ENCODE assay signal across 8 cellular contexts in the genomic region with DNA sequence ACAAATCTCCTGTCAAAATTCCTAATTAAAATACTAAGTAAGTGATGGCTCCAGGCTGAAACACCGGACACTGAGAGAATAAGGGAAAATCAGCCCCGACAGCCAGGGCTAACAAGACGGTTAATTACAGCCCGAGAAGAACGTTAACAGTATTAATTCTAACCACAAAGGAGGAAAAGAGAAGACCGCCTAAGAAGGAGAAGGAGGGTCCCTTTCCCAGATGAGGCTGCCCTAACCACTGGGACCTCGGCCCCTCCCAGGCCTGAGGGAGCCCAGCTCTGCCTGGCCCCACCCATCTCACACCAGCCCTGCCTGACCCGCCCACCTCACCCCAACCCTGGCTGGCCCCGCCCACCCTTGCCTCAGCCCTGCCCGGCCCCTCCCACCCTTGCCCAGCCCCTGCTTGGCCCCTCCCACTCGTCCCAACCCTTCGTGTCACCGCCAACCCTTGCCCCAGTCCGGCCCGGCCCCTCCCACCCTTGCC. TPM values are rescaled to one million over a fixed set of nuclear protein-coding genes. Genes with fewer than 3 reads are reported as not detected.
DNase-seq lines count a peak whose midpoint lies in the region; ATAC-seq, FAIRE-seq and TF ChIP-seq lines count a peak whose summit lies in the region.

No MANE protein-coding gene starts in this region.

- peak overlapping the region; percentile 63; the same call in 1 of the 2 replicates for H3K9ac ChIP-seq in HepG2 (ENCODE audit: insufficient read depth, low read depth, low read length)

- H4K20me1 ChIP-seq in PC-9 (ENCODE audit: insufficient read depth) (no peaks in the 10 kb centered on the region), HepG2 (ENCODE audit: insufficient read depth, low read length) (no peaks in the 10 kb centered on the region)

- H3K27ac ChIP-seq in PC-9 (peak overlapping the region; percentile 99), HepG2 (ENCODE audit: extremely low read length, insufficient read depth, low read length) (peak overlapping the region; percentile 57)

- BruUV-seq in PC-9 (replicated peaks; lab: Mats Ljungman, UMichigan) (no TSS peak), HepG2 (replicated peaks; lab: Mats Ljungman, UMichigan) (no TSS peak)

- intact Hi-C loops in PC-9 (cut with micrococcal nuclease; ENCODE audit: unreplicated experiment) (no loop called here), HepG2 (cut with micrococcal nuclease; ENCODE audit: unreplicated experiment) (no loop called here)

- no peaks in the 10 kb centered on the region for H3K27me3 Mint-ChIP-seq in activated CD8-positive, alpha-beta memory T cell treated with anti-CD3 and anti-CD28 coated beads, Interleukin-2, amount 10 ng/mL, durations not matched to agents 7 days and 5 days
- no peaks in the 10 kb centered on the region for H3K27me3 Mint-ChIP-seq in activated naive CD8-positive, alpha-beta T cell treated with anti-CD3 and anti-CD28 coated beads for 36 hours

- in situ Hi-C loops in HepG2 (cut with HindIII; ENCODE audit: extremely low pct_ligation_motif_present, low pct_unique_long_range_greater_than_20kb): no loop called here

- H3K9me2 ChIP-seq in PC-9 (ENCODE audit: insufficient read depth): no peaks in the 10 kb centered on the region

- TF ChIP-seq EP300 in HepG2 (IDR thresholded peaks at IDR 0.05; ENCODE audit: low read depth in 2 of 2, low read length in 2 of 2) (no peak), HepG2 (CRISPR knock-in tag; IDR thresholded peaks at IDR 0.05; ENCODE audit: borderline replicate concordance) (no peak)

- POLR2A ChIA-PET in PC-9 (lab: Charles Lee; ENCODE audit: unreplicated experiment): no interaction called here
- POLR2A ChIA-PET in HepG2 (lab: Yijun Ruan, JAX): interaction anchor here (0.9 kb wide), 1 partner anchor 69 kb away, joined by 3 read pairs; no protein-coding TSS in a partner anchor

- TF ChIP-seq POLR2A in HepG2 (IDR thresholded peaks at IDR 0.05; ENCODE audit: insufficient read depth in 1 of 2, low read depth in 2 of 2, low read length in 2 of 2): no peak

- no peaks in the 10 kb centered on the region for H3K9me3 ChIP-seq in PC-9 (ENCODE audit: insufficient read depth, low read depth)
- H3K9me3 ChIP-seq in HepG2 (ENCODE audit: low read length): no peaks in the 10 kb centered on the region

- H3K4me3 ChIP-seq in PC-9 (peak overlapping the region; percentile 64; the same call in 1 of the 2 replicates), HepG2 (replicated peaks in 1 of 3; ENCODE audit: insufficient read depth in 1 of 3, low read depth in 2 of 3, low read length in 3 of 3) (peak overlapping the region in 1 of 3 experiments; percentile 59; a peak in 1 of 6 replicates)

- FAIRE-seq in HepG2 (lab: Jason Lieb, UNC): no peak

- 0 out of 2 replicates have a peak, but pooled peaks cover 5% of the 10 kb centered on the region for H3K79me2 ChIP-seq in PC-9 (ENCODE audit: low read depth)
- H3K79me2 ChIP-seq in HepG2 (ENCODE audit: insufficient read depth, low read length): no peaks in the 10 kb centered on the region

- no peaks in the 10 kb centered on the region for H3K36me3 Mint-ChIP-seq in activated CD8-positive, alpha-beta memory T cell treated with anti-CD3 and anti-CD28 coated beads, Interleukin-2, amount 10 ng/mL, durations not matched to agents 7 days and 5 days
- H3K36me3 Mint-ChIP-seq in activated naive CD8-positive, alpha-beta T cell treated with anti-CD3 and anti-CD28 coated beads for 36 hours: no peaks in the 10 kb centered on the region

- TF ChIP-seq CTCF in PC-9 (conservative IDR thresholded peaks at IDR 0.05): no peak
- no peak for TF ChIP-seq CTCF in HepG2 (CRISPR knock-in tag; IDR thresholded peaks at IDR 0.05)

- peaks cover 42% of the 10 kb centered on the region for H3K4me1 Mint-ChIP-seq in activated CD8-positive, alpha-beta memory T cell treated with anti-CD3 and anti-CD28 coated beads, Interleukin-2, amount 10 ng/mL, durations not matched to agents 7 days and 5 days
- H3K4me1 Mint-ChIP-seq in activated naive CD8-positive, alpha-beta T cell treated with anti-CD3 and anti-CD28 coated beads for 36 hours: peaks cover 26% of the 10 kb centered on the region

- H3K27me3 ChIP-seq in PC-9 (ENCODE audit: insufficient read depth, low read depth): no peaks in the 10 kb centered on the region
- H3K27me3 ChIP-seq in HepG2 (ENCODE audit: control insufficient read depth in 1 of 2, insufficient read depth in 2 of 2, low read length in 2 of 2): no peaks in the 10 kb centered on the region

- DNase-seq in activated CD8-positive, alpha-beta memory T cell treated with anti-CD3 and anti-CD28 coated beads, Interleukin-2, amount 10 ng/mL, durations not matched to agents 7 days and 5 days: peak; percentile 88
- DNase-seq in activated CD8-positive, alpha-beta memory T cell treated with anti-CD3 and anti-CD28 coated beads for 24 hours: no peak
- DNase-seq in PC-9 (peak; percentile 58 to 77), HepG2 (ENCODE audit: low spot score) (no peak), NCI-H774 (lab: John Stamatoyannopoulos, UW) (no peak)
- DNase-seq in activated naive CD8-positive, alpha-beta T cell treated with anti-CD3 and anti-CD28 coated beads for 36 hours: peak; percentile 71
- peak; percentile 83 for DNase-seq in stimulated activated naive CD8-positive, alpha-beta T cell treated with anti-CD3 and anti-CD28 coated beads, Interleukin-15, Interleukin-2, amounts not matched to agents 100 U/mL and 50 U/mL, for 24 hours

- H3K4me2 ChIP-seq in PC-9: peak overlapping the region; percentile 84
- H3K4me2 ChIP-seq in HepG2 (ENCODE audit: low read depth, low read length): peak overlapping the region; percentile 75

- 39% methylated on average over 11 of the region's 15 CpGs for WGBS in HepG2 (ENCODE audit: low lambda C conversion rate)

- TF ChIP-seq RAD21 in HepG2 (CRISPR knock-in tag; IDR thresholded peaks at IDR 0.05): no peak

- H3K36me3 ChIP-seq in PC-9 (ENCODE audit: low read depth) (no peaks in the 10 kb centered on the region), HepG2 (replicated peaks in 1 of 2; ENCODE audit: control insufficient read depth in 1 of 2, insufficient read depth in 2 of 2, low read length in 2 of 2) (no peaks in the 10 kb centered on the region)

- peak; percentile 39 for ATAC-seq in activated CD8-positive, alpha-beta memory T cell treated with anti-CD3 and anti-CD28 coated beads, Interleukin-2, amount 10 ng/mL, durations not matched to agents 7 days and 5 days
- peak; percentile 6 for ATAC-seq in HepG2
- peak; percentile 3 for ATAC-seq in stimulated activated naive CD8-positive, alpha-beta T cell treated with anti-CD3 and anti-CD28 coated beads, Interleukin-15, Interleukin-2, amounts not matched to agents 100 U/mL and 50 U/mL, for 24 hours
- ATAC-seq in GM19395 (IDR thresholded peaks at IDR 0.05; ENCODE audit: unreplicated experiment): no peak

- H2AFZ ChIP-seq in PC-9: no peak overlapping the region
- no peak overlapping the region for H2AFZ ChIP-seq in HepG2 (ENCODE audit: low read length)

- peaks cover 19% of the 10 kb centered on the region; the same call in 1 of the 2 replicates for H3F3A ChIP-seq in PC-9 (ENCODE audit: insufficient read depth, low read depth)

- no peaks in the 10 kb centered on the region for H3K9me3 Mint-ChIP-seq in activated CD8-positive, alpha-beta memory T cell treated with anti-CD3 and anti-CD28 coated beads, Interleukin-2, amount 10 ng/mL, durations not matched to agents 7 days and 5 days (ENCODE audit: low read depth)
- no peaks in the 10 kb centered on the region for H3K9me3 Mint-ChIP-seq in activated naive CD8-positive, alpha-beta T cell treated with anti-CD3 and anti-CD28 coated beads for 36 hours

- CTCF ChIA-PET in activated CD8-positive, alpha-beta memory T cell treated with anti-CD3 and anti-CD28 coated beads, Interleukin-2, amount 10 ng/mL, durations not matched to agents 7 days and 5 days (lab: Charles Lee): interaction anchor here (1.3 to 2.0 kb wide), 3 partner anchors 15 to 118 kb away, joined by 3 to 6 read pairs (median 3); no protein-coding TSS in a partner anchor
- CTCF ChIA-PET in PC-9 (lab: Charles Lee) (interaction anchor here (0.7 kb wide), 2 partner anchors 125 to 382 kb away, joined by 3 read pairs; partner anchors contain the start of gene JAKMIP3), HepG2 (lab: Yijun Ruan, JAX; ENCODE audit: low intra/inter-chr PET ratio, low total read pairs) (no interaction called here)

- peaks cover 57% of the 10 kb centered on the region for H3K4me1 ChIP-seq in PC-9 (replicated peaks; ENCODE audit: insufficient read depth)
- peaks cover 68% of the 10 kb centered on the region for H3K4me1 ChIP-seq in HepG2 (ENCODE audit: insufficient read depth, low read length)

- peak overlapping the region; percentile 92 for H3K27ac Mint-ChIP-seq in activated CD8-positive, alpha-beta memory T cell treated with anti-CD3 and anti-CD28 coated beads, Interleukin-2, amount 10 ng/mL, durations not matched to agents 7 days and 5 days
- H3K27ac Mint-ChIP-seq in activated naive CD8-positive, alpha-beta T cell treated with anti-CD3 and anti-CD28 coated beads for 36 hours: peak overlapping the region; percentile 95

- H3K4me3 Mint-ChIP-seq in activated CD8-positive, alpha-beta memory T cell treated with anti-CD3 and anti-CD28 coated beads, Interleukin-2, amount 10 ng/mL, durations not matched to agents 7 days and 5 days: peak overlapping the region; percentile 59
- peak overlapping the region; percentile 52 for H3K4me3 Mint-ChIP-seq in activated naive CD8-positive, alpha-beta T cell treated with anti-CD3 and anti-CD28 coated beads for 36 hours

RNA-seq across cellular contexts. Expression of gene PWWP2B, which starts 51.3 kb away (rescaled TPM):
- total RNA-seq in activated CD8-positive, alpha-beta memory T cell treated with anti-CD3 and anti-CD28 coated beads, Interleukin-2, amount 10 ng/mL, durations not matched to agents 7 days and 5 days: 10 to 100 TPM in 1 of 2 experiments, 1 to 10 TPM in 1; 6.9 to 12.8 TPM
- total RNA-seq in PC-9 (2021) (16.9 and 20.6 TPM in 2 replicates), HepG2 (2016; rRNA removed; fragmentation: Illumina TruSeq; extraction: Trizol) (3.5 and 4.7 TPM in 2 replicates)
- total RNA-seq in activated naive CD8-positive, alpha-beta T cell treated with anti-CD3 and anti-CD28 coated beads for 36 hours: 1 to 10 TPM; 2.9 to 3.1 TPM
- total RNA-seq in HepG2 (2016; cell fraction: cytosol; rRNA removed; fragmentation: Illumina TruSeq; extraction: Trizol; ENCODE audit: low read depth): 1.3 and 1.8 TPM in 2 replicates
- 3.2 and 5.1 TPM in 2 replicates for total RNA-seq in HepG2 (2016; cell fraction: insoluble cytoplasmic fraction; rRNA removed; fragmentation: Illumina TruSeq; extraction: Trizol)
- 3.2 and 3.7 TPM in 2 replicates for total RNA-seq in HepG2 (2016; cell fraction: membrane; rRNA removed; fragmentation: Illumina TruSeq; extraction: Trizol)
- 2.9 and 3.1 TPM in 2 replicates for total RNA-seq in HepG2 (2016; cell fraction: nucleus; rRNA removed; fragmentation: Illumina TruSeq; extraction: Trizol)
- 2.3 and 3.7 TPM in 2 replicates for polyA plus RNA-seq in HepG2 (2011; rRNA removed)
- polyA plus RNA-seq in HepG2 (2011; cell fraction: cytosol; rRNA removed): 3.1 and 4.4 TPM in 2 replicates
- polyA plus RNA-seq in HepG2 (2011; cell fraction: nucleus; rRNA removed): 12.7 and 14.5 TPM in 2 replicates
- polyA plus RNA-seq in HepG2 (2012): 2.3 and 4.1 TPM in 2 replicates
- polyA plus RNA-seq in HepG2 (2016; cell fraction: cytosol; fragmentation: Illumina TruSeq; extraction: Trizol; ENCODE audit: low read depth): 1.2 and 1.3 TPM in 2 replicates
- polyA plus RNA-seq in HepG2 (2016; cell fraction: insoluble cytoplasmic fraction; fragmentation: Illumina TruSeq; extraction: Trizol; ENCODE audit: low read depth): 2.8 and 3.2 TPM in 2 replicates
- 2.2 and 2.3 TPM in 2 replicates for polyA plus RNA-seq in HepG2 (2016; cell fraction: membrane; fragmentation: Illumina TruSeq; extraction: Trizol; ENCODE audit: low read depth)
- 5.4 and 5.6 TPM in 2 replicates for polyA plus RNA-seq in HepG2 (2016; cell fraction: nucleus; fragmentation: Illumina TruSeq; extraction: Trizol; ENCODE audit: insufficient read depth, low read depth)
- polyA minus RNA-seq in HepG2 (2011; rRNA and poly(A)+ RNA removed; ENCODE audit: low replicate concordance): 3.9 and 6.3 TPM in 2 replicates
- polyA minus RNA-seq in HepG2 (2011; cell fraction: cytosol; rRNA and poly(A)+ RNA removed): 4.8 and 5.9 TPM in 2 replicates
- 2.7 and 3.5 TPM in 2 replicates for polyA minus RNA-seq in HepG2 (2011; cell fraction: nucleus; rRNA and poly(A)+ RNA removed)

Comparison
In these comparisons a context has a peak if more than half of its experiments do, and no peak if none do; other contexts are left out.
1. DNase-seq: peak in activated CD8-positive, alpha-beta memory T cell treated with anti-CD3 and anti-CD28 coated beads, Interleukin-2, amount 10 ng/mL, durations not matched to agents 7 days and 5 days (single experiment), PC-9 (2 of 2), activated naive CD8-positive, alpha-beta T cell treated with anti-CD3 and anti-CD28 coated beads for 36 hours (single experiment) and stimulated activated naive CD8-positive, alpha-beta T cell treated with anti-CD3 and anti-CD28 coated beads, Interleukin-15, Interleukin-2, amounts not matched to agents 100 U/mL and 50 U/mL, for 24 hours (single experiment); none in activated CD8-positive, alpha-beta memory T cell treated with anti-CD3 and anti-CD28 coated beads for 24 hours (single experiment), HepG2 (single experiment) and NCI-H774 (single experiment).